ENCODE assay signal across 1 cellular context in the genomic region with DNA sequence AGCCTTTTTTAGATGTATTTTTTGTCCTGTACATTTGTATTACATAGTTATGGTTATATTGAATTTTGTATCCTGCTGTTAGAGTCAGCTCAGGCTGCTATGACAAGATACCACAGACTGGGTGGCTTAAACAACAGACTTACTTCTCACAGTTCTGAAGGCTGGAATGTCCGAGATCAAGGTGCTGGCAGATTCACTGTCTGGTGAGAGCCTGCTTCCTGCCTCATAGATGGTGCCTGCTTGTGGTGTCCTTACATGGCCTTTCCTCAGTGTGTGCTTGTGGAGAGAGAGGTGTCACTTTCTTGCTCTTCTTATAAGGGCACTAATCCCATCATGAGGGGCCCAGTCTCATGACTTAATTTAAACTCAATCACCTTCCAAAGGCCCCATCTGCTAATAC.
A peak's percentile ranks its signal among the peaks of the same experiment; 100 is the strongest.
TF ChIP-seq lines count a peak whose summit lies in the region.

No MANE protein-coding gene starts in this region.

TF ChIP-seq in HepG2, 621 proteins besides CTCF, POLR2A, EP300 and RAD21:
- TF ChIP-seq, protein P1, sequence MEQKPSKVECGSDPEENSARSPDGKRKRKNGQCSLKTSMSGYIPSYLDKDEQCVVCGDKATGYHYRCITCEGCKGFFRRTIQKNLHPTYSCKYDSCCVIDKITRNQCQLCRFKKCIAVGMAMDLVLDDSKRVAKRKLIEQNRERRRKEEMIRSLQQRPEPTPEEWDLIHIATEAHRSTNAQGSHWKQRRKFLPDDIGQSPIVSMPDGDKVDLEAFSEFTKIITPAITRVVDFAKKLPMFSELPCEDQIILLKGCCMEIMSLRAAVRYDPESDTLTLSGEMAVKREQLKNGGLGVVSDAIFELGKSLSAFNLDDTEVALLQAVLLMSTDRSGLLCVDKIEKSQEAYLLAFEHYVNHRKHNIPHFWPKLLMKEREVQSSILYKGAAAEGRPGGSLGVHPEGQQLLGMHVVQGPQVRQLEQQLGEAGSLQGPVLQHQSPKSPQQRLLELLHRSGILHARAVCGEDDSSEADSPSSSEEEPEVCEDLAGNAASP (CRISPR knock-in tag; IDR thresholded peaks at IDR 0.05; ENCODE audit: borderline replicate concordance), result peak; percentile 32; the same call in 1 of the 2 replicates
- TF ChIP-seq MBNL3 (CRISPR knock-in tag; conservative IDR thresholded peaks at IDR 0.05) (no peak), AGO2 (optimal IDR thresholded peaks at IDR 0.05; ENCODE audit: low read depth, low read length) (no peak), MED8 (CRISPR knock-in tag; IDR thresholded peaks at IDR 0.05; ENCODE audit: insufficient replicate concordance) (no peak), SIN3B (IDR thresholded peaks at IDR 0.05; ENCODE audit: low read length) (no peak), ZNF264 (CRISPR knock-in tag; IDR thresholded peaks at IDR 0.05) (no peak)
- TF ChIP-seq, protein P2, sequence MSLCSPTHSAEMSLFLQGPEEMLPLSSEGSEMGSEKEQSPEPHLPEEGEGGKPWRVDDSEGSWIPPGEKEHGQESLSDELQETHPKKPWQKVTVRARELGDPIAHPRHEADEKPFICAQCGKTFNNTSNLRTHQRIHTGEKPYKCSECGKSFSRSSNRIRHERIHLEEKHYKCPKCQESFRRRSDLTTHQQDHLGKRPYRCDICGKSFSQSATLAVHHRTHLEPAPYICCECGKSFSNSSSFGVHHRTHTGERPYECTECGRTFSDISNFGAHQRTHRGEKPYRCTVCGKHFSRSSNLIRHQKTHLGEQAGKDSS (CRISPR knock-in tag; IDR thresholded peaks at IDR 0.05; ENCODE audit: borderline replicate concordance, low read depth), result no peak
- TF ChIP-seq, protein P3, sequence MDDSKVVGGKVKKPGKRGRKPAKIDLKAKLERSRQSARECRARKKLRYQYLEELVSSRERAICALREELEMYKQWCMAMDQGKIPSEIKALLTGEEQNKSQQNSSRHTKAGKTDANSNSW (CRISPR knock-in tag; IDR thresholded peaks at IDR 0.05; ENCODE audit: borderline replicate concordance), result no peak
